Comparison of ENCODE assay signal across 8 cellular contexts in the genomic region with DNA sequence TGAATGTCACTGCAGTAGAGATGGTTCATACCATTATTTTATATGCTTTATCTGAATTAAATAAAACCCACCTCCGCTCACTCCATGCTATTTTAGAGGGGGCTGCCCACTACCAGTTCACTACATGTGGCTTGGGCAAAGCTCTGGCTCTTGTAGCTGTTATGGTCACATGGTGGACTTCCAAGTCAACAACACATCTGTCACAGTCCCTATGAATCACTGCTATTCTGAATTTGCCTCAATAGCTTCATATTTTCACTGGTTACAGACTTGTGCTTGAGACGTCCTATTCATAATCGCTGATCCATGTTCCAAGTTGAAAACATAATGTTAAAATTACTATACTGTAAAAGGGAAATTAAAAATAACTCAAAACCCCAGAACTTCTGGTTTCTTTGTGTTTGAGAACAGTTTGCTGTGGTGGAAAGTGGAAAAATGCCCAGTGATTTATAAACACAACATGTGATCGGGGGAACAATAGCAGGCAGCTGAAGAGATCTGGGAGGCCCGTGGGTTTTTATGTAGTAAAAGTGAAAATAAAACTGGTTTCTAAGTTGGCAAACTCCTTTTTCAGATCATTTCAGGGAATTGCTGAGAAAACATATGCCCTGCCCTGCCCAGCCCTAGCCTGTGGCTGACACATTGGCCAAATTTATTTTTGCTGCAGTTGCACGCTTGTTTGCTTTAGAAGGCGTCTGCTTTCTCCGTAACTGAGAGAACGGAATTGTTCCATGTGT.
DNase-seq lines count a peak whose midpoint lies in the region.

No MANE protein-coding gene starts in this region.

- DNase-seq in EH (ENCODE audit: low read depth) (peak; percentile 21), RPMI8226 (peak; percentile 47), fibroblast of the conjunctiva (ENCODE audit: low read depth) (peak; percentile 31), renal cortical epithelial cell (ENCODE audit: low read depth) (peak; percentile 68), NCI-H1092 treated with DMSO at 0.1 percent for 48 hours (lab: John Stamatoyannopoulos, UW) (no peak), SKM-1 treated with dmso at 0.1 percent for 144 hours (lab: John Stamatoyannopoulos, UW; ENCODE audit: unreplicated experiment) (no peak)
- DNase-seq in activated CD8-positive, alpha-beta memory T cell treated with anti-CD3 and anti-CD28 coated beads for 24 hours: no peak
- DNase-seq in stimulated activated CD4-positive, alpha-beta T cell treated with anti-CD3 and anti-CD28 coated beads, Interleukin-4, amount 100 ng/mL, for 24 hours: no peak

Comparison
In these comparisons a context has a peak if more than half of its experiments do, and no peak if none do; other contexts are left out.
1. DNase-seq: peak in EH (single experiment), RPMI8226 (single experiment), fibroblast of the conjunctiva (single experiment) and renal cortical epithelial cell (single experiment); none in NCI-H1092 treated with DMSO at 0.1 percent for 48 hours (single experiment), activated CD8-positive, alpha-beta memory T cell treated with anti-CD3 and anti-CD28 coated beads for 24 hours (single experiment), SKM-1 treated with dmso at 0.1 percent for 144 hours (single experiment) and stimulated activated CD4-positive, alpha-beta T cell treated with anti-CD3 and anti-CD28 coated beads, Interleukin-4, amount 100 ng/mL, for 24 hours (single experiment).